Comparison of ENCODE assay signal across 8 cellular contexts in the genomic region with DNA sequence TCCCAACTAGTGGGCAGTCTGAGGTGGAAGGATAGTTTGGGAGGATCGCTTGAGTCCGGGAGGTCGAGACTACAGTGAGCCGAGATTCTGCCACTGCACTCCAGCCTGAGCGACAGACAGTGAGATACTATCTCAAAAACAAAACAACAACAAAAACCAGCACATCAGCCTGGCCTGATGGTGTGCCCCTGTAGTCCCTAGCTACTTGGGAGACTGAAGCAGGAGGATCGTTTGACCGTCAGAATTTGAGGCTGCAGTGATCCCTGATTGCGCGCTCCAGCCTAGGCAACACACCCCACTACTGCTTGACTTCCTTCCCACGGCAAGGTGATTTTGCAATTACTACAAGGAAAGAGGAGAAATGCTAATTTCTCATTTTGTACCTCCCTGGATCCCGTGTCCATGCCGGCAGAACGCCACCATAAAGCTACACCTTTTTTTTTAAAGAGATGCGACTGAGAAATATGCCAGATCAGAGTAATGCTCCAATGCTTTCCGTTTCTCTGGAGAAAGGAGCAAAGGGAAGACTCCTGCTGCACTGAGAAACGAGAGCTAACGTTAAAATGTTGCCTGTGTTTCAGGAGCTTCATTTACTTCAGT. TPM values are rescaled to one million over a fixed set of nuclear protein-coding genes. Genes with fewer than 3 reads are reported as not detected.
A peak's percentile ranks its signal among the peaks of the same experiment; 100 is the strongest.
DNase-seq lines count a peak whose midpoint lies in the region; ATAC-seq and TF ChIP-seq lines count a peak whose summit lies in the region.

No MANE protein-coding gene starts in this region.

- no peaks in the 10 kb centered on the region for H3K27me3 ChIP-seq in esophagus muscularis mucosa

- TF ChIP-seq CTCF in esophagus muscularis mucosa (IDR thresholded peaks at IDR 0.05) (no peak), natural killer cell (IDR thresholded peaks at IDR 0.05) (no peak), GM20000 (IDR thresholded peaks at IDR 0.05; ENCODE audit: extremely low read depth, missing control alignments) (no peak)

- H3K27ac Mint-ChIP-seq in T-helper 17 cell, result peak overlapping the region; percentile 96
- peak overlapping the region; percentile 94 to 98 for H3K27ac Mint-ChIP-seq in natural killer cell

- DNase-seq in Right ventricle myocardium inferior (ENCODE audit: missing footprints) (no peak), cardiac septum (ENCODE audit: low spot score) (no peak), T-helper 17 cell (peak in 1 of 3 donors; percentile 10), esophagus muscularis mucosa (ENCODE audit: extremely low spot score) (no peak), natural killer cell (no peak), GM20000 (ENCODE audit: low spot score) (no peak)

- intact Hi-C loops in Right ventricle myocardium inferior (cut with DNase I) (no loop called here), cardiac septum (cut with DNase I) (no loop called here), esophagus muscularis mucosa (cut with DNase I) (no loop called here), natural killer cell (cut with micrococcal nuclease) (loop anchor here (5.0 kb wide), 1 partner anchor 586 kb away; a partner anchor contains a TSS)

- H3K27me3 Mint-ChIP-seq in T-helper 17 cell, result no peaks in the 10 kb centered on the region
- H3K27me3 Mint-ChIP-seq in natural killer cell (ENCODE audit: low read depth in 2 of 2), result no peaks in the 10 kb centered on the region

- WGBS in esophagus muscularis mucosa, result 12% methylated on average over 17 of the region's 17 CpGs

- H3K4me1 ChIP-seq in esophagus muscularis mucosa, result peaks cover 27 to 46% (median 42%) of the 10 kb centered on the region in 4 donors

- H3K36me3 Mint-ChIP-seq in T-helper 17 cell (ENCODE audit: low read depth) (peaks cover 8% of the 10 kb centered on the region), natural killer cell (no peaks in the 10 kb centered on the region)

- H3K4me3 Mint-ChIP-seq in T-helper 17 cell, result peak overlapping the region; percentile 96
- H3K4me3 Mint-ChIP-seq in natural killer cell, result peak overlapping the region; percentile 92

- H3K9me3 ChIP-seq in T-helper 17 cell (ENCODE audit: control insufficient read depth, low read length, poor library complexity, severe bottlenecking) (no peaks in the 10 kb centered on the region), esophagus muscularis mucosa (no peaks in the 10 kb centered on the region)

- ATAC-seq in Right ventricle myocardium inferior, result peak; percentile 14
- peak; percentile 2 for ATAC-seq in HG03139 (IDR thresholded peaks at IDR 0.05; ENCODE audit: unreplicated experiment)
- peak; percentile 12 for ATAC-seq in T-helper 17 cell
- peak; percentile 1 to 15 (median 7) for ATAC-seq in natural killer cell
- ATAC-seq in HG02884 (IDR thresholded peaks at IDR 0.05; ENCODE audit: unreplicated experiment), result no peak

- H3K4me3 ChIP-seq in esophagus muscularis mucosa, result peak overlapping the region; percentile 76 to 84 (median 82)

- peaks cover 0 to 2% (median 0%) of the 10 kb centered on the region in 4 donors for H3K36me3 ChIP-seq in esophagus muscularis mucosa

- H3K4me1 Mint-ChIP-seq in T-helper 17 cell (peaks cover 23% of the 10 kb centered on the region), natural killer cell (peaks cover 33 to 37% of the 10 kb centered on the region in 2 donors)

- no peak for TF ChIP-seq POLR2A in esophagus muscularis mucosa (IDR thresholded peaks at IDR 0.05; ENCODE audit: low read depth)

- H3K9me3 Mint-ChIP-seq in natural killer cell, result no peaks in the 10 kb centered on the region

- no peak for TF ChIP-seq EP300 in esophagus muscularis mucosa (IDR thresholded peaks at IDR 0.05)

- H3K27ac ChIP-seq in esophagus muscularis mucosa (replicated peaks in 1 of 4), result peak overlapping the region; percentile 85 to 89 (median 86)

RNA-seq across cellular contexts. Expression of a gene that starts 0.7 kb away (rescaled TPM):
- total RNA-seq in Right ventricle myocardium inferior, result 42.5 TPM
- total RNA-seq in cardiac septum, result 47.9 TPM
- 10 to 100 TPM; 77.3 to 98.0 TPM for total RNA-seq in T-helper 17 cell
- 10 to 100 TPM; 29.6 to 45.7 (median 33.0) TPM for total RNA-seq in esophagus muscularis mucosa
- total RNA-seq in natural killer cell, result 100 to 1,000 TPM in 2 of 3 donors, 10 to 100 TPM in 1; 97.0 to 106 (median 105) TPM
